Comparison of ENCODE assay signal across 32 cellular contexts in genomic region chr1:17724150-17724549, GRCh38. TPM values are rescaled to one million over a fixed set of nuclear protein-coding genes. Genes with fewer than 3 reads are reported as not detected.
"Had no signal": no experiment of that assay in that cellular context is flagged by ENCODE, and none has a peak within 500 bp of the region (broad histone marks: within the 10 kb centered on the region; RNA-seq: fewer than 3 reads in every experiment).

No MANE protein-coding gene starts in this region.

- H3K4me1 ChIP-seq: colonic mucosa, esophagus squamous epithelium, gastrocnemius medialis, heart right ventricle, left lung, lower lobe of right lung had no signal

- H3K9me3 ChIP-seq: colonic mucosa, esophagus squamous epithelium, gastrocnemius medialis, lower lobe of right lung, mucosa of descending colon had no signal

- H3K27me3 ChIP-seq: colonic mucosa, gastrocnemius medialis had no signal

- ATAC-seq: effector memory CD8-positive, alpha-beta T cell; esophagus mucosa; gastrocnemius medialis; heart right ventricle; left cardiac atrium; left lung; left ventricle myocardium superior; lower lobe of right lung; mucosa of descending colon had no signal

- H3K27ac ChIP-seq: colonic mucosa, epithelial cell of prostate, esophagus squamous epithelium, gastrocnemius medialis, heart right ventricle, left lung, lower lobe of right lung had no signal

- H3K4me3 ChIP-seq: colonic mucosa, esophagus squamous epithelium, gastrocnemius medialis, heart right ventricle, left lung, lower lobe of right lung, mucosa of descending colon had no signal

- DNase-seq: colonic mucosa; cortex of kidney; effector CD8-positive, alpha-beta T cell; effector memory CD8-positive, alpha-beta T cell; erythroblast; esophagus squamous epithelium; foreskin fibroblast; foreskin melanocyte; gastrocnemius medialis; glutamatergic neuron; heart right ventricle; hippocampal formation; left cardiac atrium; left lung; left ventricle myocardium superior; lower lobe of right lung; mesenchymal stem cell; mucosa of descending colon; naive B cell had no signal

- H3K36me3 ChIP-seq: colonic mucosa, esophagus squamous epithelium, gastrocnemius medialis, heart right ventricle, left lung, lower lobe of right lung had no signal

- FAIRE-seq: endometrium, islet of Langerhans, keratinocyte had no signal

RNA-seq across cellular contexts. Expression of gene ACTL8, which starts 31.0 kb away (rescaled TPM):
- total RNA-seq: dermis microvascular lymphatic vessel endothelial cell, endodermal cell, gastrocnemius medialis, glomerular endothelial cell, heart right ventricle, left cardiac atrium, left lung, left ventricle myocardium superior, lower leg skin, lower lobe of right lung, lung microvascular endothelial cell, mesenteric fat pad, mesothelial cell of epicardium, myocyte had no signal
- polyA plus RNA-seq: heart right ventricle, keratinocyte had no signal
